In the genomic region with DNA sequence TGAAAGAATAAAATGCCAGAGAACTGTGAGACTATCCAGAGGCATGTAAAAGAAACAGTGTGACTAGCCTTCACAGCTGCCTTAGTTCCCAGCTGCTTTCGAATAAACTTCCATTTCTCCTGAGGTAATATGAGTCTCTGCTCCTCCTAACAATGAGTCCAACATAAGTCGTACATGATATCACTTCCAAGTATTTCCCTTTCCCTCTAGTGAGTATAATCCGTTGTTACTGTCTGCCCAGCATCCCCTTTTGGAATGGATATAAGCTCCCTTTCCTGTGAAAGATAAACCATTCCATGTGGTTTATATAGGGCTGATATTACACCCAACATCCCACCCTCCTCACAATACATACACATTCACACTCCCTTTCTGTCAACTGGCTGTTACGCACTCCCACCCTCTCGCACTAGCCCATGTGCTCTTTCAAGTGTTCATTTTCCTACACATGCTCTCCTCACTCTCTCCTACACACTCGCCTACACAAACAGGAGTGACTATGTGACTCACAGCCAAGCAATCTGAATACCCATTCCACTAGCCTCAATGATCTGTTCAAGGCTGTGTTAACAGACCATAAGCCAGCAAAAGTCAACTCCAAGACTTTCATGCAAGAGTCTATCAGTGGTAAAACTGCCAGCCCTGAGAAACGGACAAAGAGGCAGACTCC, we compare ENCODE assay signal across 1 cellular context.
TF ChIP-seq lines count a peak whose summit lies in the region.

No MANE protein-coding gene starts in this region.

TF ChIP-seq in WTC11, 78 proteins besides CTCF, POLR2A, EP300 and RAD21 (continued from another document):
- TF ChIP-seq CDX4 (CRISPR knock-in tag; IDR thresholded peaks at IDR 0.05; ENCODE audit: borderline replicate concordance) = no peak
- TF ChIP-seq RORB (CRISPR knock-in tag; IDR thresholded peaks at IDR 0.05) = no peak
- TF ChIP-seq, protein P1, sequence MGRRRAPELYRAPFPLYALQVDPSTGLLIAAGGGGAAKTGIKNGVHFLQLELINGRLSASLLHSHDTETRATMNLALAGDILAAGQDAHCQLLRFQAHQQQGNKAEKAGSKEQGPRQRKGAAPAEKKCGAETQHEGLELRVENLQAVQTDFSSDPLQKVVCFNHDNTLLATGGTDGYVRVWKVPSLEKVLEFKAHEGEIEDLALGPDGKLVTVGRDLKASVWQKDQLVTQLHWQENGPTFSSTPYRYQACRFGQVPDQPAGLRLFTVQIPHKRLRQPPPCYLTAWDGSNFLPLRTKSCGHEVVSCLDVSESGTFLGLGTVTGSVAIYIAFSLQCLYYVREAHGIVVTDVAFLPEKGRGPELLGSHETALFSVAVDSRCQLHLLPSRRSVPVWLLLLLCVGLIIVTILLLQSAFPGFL (CRISPR knock-in tag; IDR thresholded peaks at IDR 0.05; ENCODE audit: borderline replicate concordance) = no peak
- TF ChIP-seq, protein P2, sequence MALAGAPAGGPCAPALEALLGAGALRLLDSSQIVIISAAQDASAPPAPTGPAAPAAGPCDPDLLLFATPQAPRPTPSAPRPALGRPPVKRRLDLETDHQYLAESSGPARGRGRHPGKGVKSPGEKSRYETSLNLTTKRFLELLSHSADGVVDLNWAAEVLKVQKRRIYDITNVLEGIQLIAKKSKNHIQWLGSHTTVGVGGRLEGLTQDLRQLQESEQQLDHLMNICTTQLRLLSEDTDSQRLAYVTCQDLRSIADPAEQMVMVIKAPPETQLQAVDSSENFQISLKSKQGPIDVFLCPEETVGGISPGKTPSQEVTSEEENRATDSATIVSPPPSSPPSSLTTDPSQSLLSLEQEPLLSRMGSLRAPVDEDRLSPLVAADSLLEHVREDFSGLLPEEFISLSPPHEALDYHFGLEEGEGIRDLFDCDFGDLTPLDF (CRISPR knock-in tag; IDR thresholded peaks at IDR 0.05) = no peak
- TF ChIP-seq OVOL2 (CRISPR knock-in tag; IDR thresholded peaks at IDR 0.05; ENCODE audit: borderline replicate concordance) = no peak
- TF ChIP-seq, protein P3, sequence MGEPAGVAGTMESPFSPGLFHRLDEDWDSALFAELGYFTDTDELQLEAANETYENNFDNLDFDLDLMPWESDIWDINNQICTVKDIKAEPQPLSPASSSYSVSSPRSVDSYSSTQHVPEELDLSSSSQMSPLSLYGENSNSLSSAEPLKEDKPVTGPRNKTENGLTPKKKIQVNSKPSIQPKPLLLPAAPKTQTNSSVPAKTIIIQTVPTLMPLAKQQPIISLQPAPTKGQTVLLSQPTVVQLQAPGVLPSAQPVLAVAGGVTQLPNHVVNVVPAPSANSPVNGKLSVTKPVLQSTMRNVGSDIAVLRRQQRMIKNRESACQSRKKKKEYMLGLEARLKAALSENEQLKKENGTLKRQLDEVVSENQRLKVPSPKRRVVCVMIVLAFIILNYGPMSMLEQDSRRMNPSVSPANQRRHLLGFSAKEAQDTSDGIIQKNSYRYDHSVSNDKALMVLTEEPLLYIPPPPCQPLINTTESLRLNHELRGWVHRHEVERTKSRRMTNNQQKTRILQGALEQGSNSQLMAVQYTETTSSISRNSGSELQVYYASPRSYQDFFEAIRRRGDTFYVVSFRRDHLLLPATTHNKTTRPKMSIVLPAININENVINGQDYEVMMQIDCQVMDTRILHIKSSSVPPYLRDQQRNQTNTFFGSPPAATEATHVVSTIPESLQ (CRISPR knock-in tag; IDR thresholded peaks at IDR 0.05) = no peak
- no peak for TF ChIP-seq PRDM15 (CRISPR knock-in tag; IDR thresholded peaks at IDR 0.05)
- TF ChIP-seq ZNF671 (CRISPR knock-in tag; IDR thresholded peaks at IDR 0.05) = no peak
- TF ChIP-seq FOXJ3 (CRISPR knock-in tag; IDR thresholded peaks at IDR 0.05; ENCODE audit: borderline replicate concordance) = no peak
